Comparison of ENCODE assay signal across 1 cellular context in genomic region chr1:53291574-53291973, GRCh38.
A peak's percentile ranks its signal among the peaks of the same experiment; 100 is the strongest.
TF ChIP-seq lines count a peak whose summit lies in the region.

No MANE protein-coding gene starts in this region.

TF ChIP-seq in GM12878, 131 proteins besides CTCF, POLR2A, EP300 and RAD21:
- TF ChIP-seq ZBTB40 (IDR thresholded peaks at IDR 0.05; ENCODE audit: borderline replicate concordance) (peak; percentile 97), SMAD5 (IDR thresholded peaks at IDR 0.05; ENCODE audit: low read depth) (no peak), RUNX3 (IDR thresholded peaks at IDR 0.05; ENCODE audit: low read length) (0 out of 2 replicates have a peak, but pooled peaks have one; percentile 14), SUPT20H (IDR thresholded peaks at IDR 0.05; ENCODE audit: borderline replicate concordance, control insufficient read depth, low read depth, low read length) (no peak), IRF5 (IDR thresholded peaks at IDR 0.05; ENCODE audit: borderline replicate concordance) (no peak), NRF1 (conservative IDR thresholded peaks at IDR 0.05; ENCODE audit: low read depth, low read length) (no peak)
